ENCODE assay signal across 19 cellular contexts in the genomic region with DNA sequence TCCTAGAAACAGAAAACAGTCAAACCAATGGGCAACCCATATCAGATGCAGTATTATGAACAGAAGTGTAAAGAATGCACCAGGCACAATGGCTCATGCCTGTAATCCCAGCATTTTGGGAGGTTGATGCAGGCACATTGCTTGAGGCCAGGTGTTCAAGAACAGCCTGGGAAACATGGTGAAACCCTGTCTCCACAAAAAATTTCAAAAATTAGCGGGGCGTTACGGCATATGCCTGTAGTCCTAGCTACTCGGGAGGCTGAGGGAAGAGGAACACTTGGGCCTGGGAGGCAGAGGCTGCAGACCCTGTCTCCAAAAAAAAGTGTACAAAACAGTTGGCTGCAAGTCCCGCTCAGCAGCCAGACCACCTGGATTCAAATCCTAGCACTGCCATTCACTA. TPM values are rescaled to one million over a fixed set of nuclear protein-coding genes. Genes with fewer than 3 reads are reported as not detected.
DNase-seq lines count a peak whose midpoint lies in the region; ATAC-seq and TF ChIP-seq lines count a peak whose summit lies in the region.
"Had no signal": no experiment of that assay in that cellular context is flagged by ENCODE, and none has a peak within 500 bp of the region (broad histone marks: within the 10 kb centered on the region; RNA-seq: fewer than 3 reads in every experiment).

No MANE protein-coding gene starts in this region.

- peaks cover 80% of the 10 kb centered on the region for H3F3A ChIP-seq in GM23248 (ENCODE audit: insufficient read depth)

- peak overlapping the region; percentile 93 for H3K4me3 Mint-ChIP-seq in CD4-positive, alpha-beta T cell
- H3K4me3 Mint-ChIP-seq in brain (peak overlapping the region in 1 of 5 experiments; percentile 65), natural killer cell (peak overlapping the region; percentile 94)

- H3K9me3 Mint-ChIP-seq in CD4-positive, alpha-beta T cell: no peaks in the 10 kb centered on the region
- H3K9me3 Mint-ChIP-seq in brain: peaks cover 0 to 3% (median 0%) of the 10 kb centered on the region in 5 experiments
- no peaks in the 10 kb centered on the region for H3K9me3 Mint-ChIP-seq in natural killer cell

- TF ChIP-seq CTCF in CD4-positive, alpha-beta T cell (IDR thresholded peaks at IDR 0.05): no peak
- TF ChIP-seq CTCF in brain (conservative IDR thresholded peaks at IDR 0.05) (no peak), natural killer cell (IDR thresholded peaks at IDR 0.05) (no peak), GM20000 (IDR thresholded peaks at IDR 0.05; ENCODE audit: extremely low read depth, missing control alignments) (no peak), Peyer's patch (IDR thresholded peaks at IDR 0.05) (no peak)

- H3K27ac ChIP-seq in CD4-positive, alpha-beta T cell (ENCODE audit: low read depth, low read length): peak overlapping the region; percentile 22
- peak overlapping the region; percentile 82; the same call in 1 of the 2 replicates for H3K27ac ChIP-seq in GM23248
- H3K27ac ChIP-seq in Peyer's patch: no peak overlapping the region
- H3K27ac ChIP-seq: KMS-11 had no signal

- H3K4me3 ChIP-seq in GM23248 (no peak overlapping the region), Peyer's patch (no peak overlapping the region)
- H3K4me3 ChIP-seq: smooth muscle cell had no signal

- H3K36me3 Mint-ChIP-seq in CD4-positive, alpha-beta T cell (ENCODE audit: low read depth): peaks cover 66% of the 10 kb centered on the region
- no peaks in the 10 kb centered on the region for H3K36me3 Mint-ChIP-seq in brain
- peaks cover 8% of the 10 kb centered on the region for H3K36me3 Mint-ChIP-seq in natural killer cell

- TF ChIP-seq POLR2A in Peyer's patch (IDR thresholded peaks at IDR 0.05): no peak

- intact Hi-C loops in CD4-positive, alpha-beta T cell (cut with DNase I, micrococcal nuclease): loop anchor here in 1 of 2 experiments (10.0 kb wide), 1 partner anchor 146 kb away; the partner anchor contains the start of gene RAB35
- intact Hi-C loops in natural killer cell (cut with micrococcal nuclease): no loop called here

- H3K27me3 Mint-ChIP-seq in CD4-positive, alpha-beta T cell: no peaks in the 10 kb centered on the region
- no peaks in the 10 kb centered on the region for H3K27me3 Mint-ChIP-seq in brain
- H3K27me3 Mint-ChIP-seq in natural killer cell (ENCODE audit: low read depth in 2 of 2): no peaks in the 10 kb centered on the region

- in situ Hi-C loops in GM23248 (cut with MboI): no loop called here

- no peak overlapping the region for H3K9ac ChIP-seq in GM23248
- H3K9ac ChIP-seq: KMS-11 had no signal

- no peaks in the 10 kb centered on the region for H3K9me3 ChIP-seq in CD4-positive, alpha-beta T cell (ENCODE audit: control insufficient read depth, low read length)
- H3K9me3 ChIP-seq in GM23248 (ENCODE audit: low read depth) (no peaks in the 10 kb centered on the region), Peyer's patch (no peaks in the 10 kb centered on the region)

- WGBS in GM23248 (ENCODE audit: low coverage in 1 of 2, low lambda C conversion rate in 2 of 2, missing lambda C conversion rate in 2 of 2), 2 experiments: 96 to 99% methylated on average over 5 of the region's 5 CpGs

- DNase-seq in CD4-positive, alpha-beta T cell: no peak
- DNase-seq in GM23248: no peak
- no peak for DNase-seq in natural killer cell
- DNase-seq in GOT3 (lab: John Stamatoyannopoulos, UW): no peak
- DNase-seq in GM20000 (ENCODE audit: low spot score): no peak
- no peak for DNase-seq in Peyer's patch
- DNase-seq: activated CD4-positive, alpha-beta T cell treated with anti-CD3 and anti-CD28 coated beads, Interleukin-2, amount 50 U/mL, for 4 hours; DMS 273 treated with DMSO at 0.1 percent for 48 hours; foreskin fibroblast; NCI-H1092; NCI-H510A treated with DMSO at 0.1 percent for 48 hours; SIG-M5; T-helper 9 cell had no signal

- CTCF ChIA-PET in CD4-positive, alpha-beta T cell (lab: Charles Lee): interaction anchor here (1.4 to 10.6 kb wide), 4 partner anchors 8 to 41 kb away, joined by 4 to 234 read pairs (median 16); partner anchors contain the start of gene SIRT4

- POLR2A ChIA-PET in CD4-positive, alpha-beta T cell (lab: Charles Lee): interaction anchor here (9.8 to 14.3 kb wide), 2 partner anchors 31 to 32 kb away, joined by 192 to 198 read pairs; partner anchors contain the start of genes RNU4-1 and RNU4-2

- H3K4me1 Mint-ChIP-seq in CD4-positive, alpha-beta T cell (ENCODE audit: low read depth): peaks cover 87% of the 10 kb centered on the region
- H3K4me1 Mint-ChIP-seq in brain (peaks cover 77% of the 10 kb centered on the region), natural killer cell (peaks cover 87 to 90% of the 10 kb centered on the region in 2 donors)

- H3K4me1 ChIP-seq in GM23248 (ENCODE audit: insufficient read depth): peaks cover 63% of the 10 kb centered on the region
- peaks cover 0 to 69% (median 3%) of the 10 kb centered on the region in 4 donors for H3K4me1 ChIP-seq in Peyer's patch

- H3K79me2 ChIP-seq in GM23248 (ENCODE audit: insufficient read depth): peaks cover 96% of the 10 kb centered on the region

- H2AFZ ChIP-seq in GM23248: no peak overlapping the region

- H3K36me3 ChIP-seq in GM23248 (ENCODE audit: low read depth): no peaks in the 10 kb centered on the region
- no peaks in the 10 kb centered on the region for H3K36me3 ChIP-seq in Peyer's patch

- H4K20me1 ChIP-seq in GM23248 (ENCODE audit: insufficient read depth): no peaks in the 10 kb centered on the region

- H3K27me3 ChIP-seq in CD4-positive, alpha-beta T cell (ENCODE audit: control insufficient read depth, insufficient read depth, low read length): no peaks in the 10 kb centered on the region
- H3K27me3 ChIP-seq in GM23248 (replicated peaks; ENCODE audit: insufficient read depth) (no peaks in the 10 kb centered on the region), Peyer's patch (no peaks in the 10 kb centered on the region)

- ATAC-seq in CD4-positive, alpha-beta T cell (ENCODE audit: poor library complexity): no peak
- ATAC-seq in natural killer cell (no peak), GM18870 (IDR thresholded peaks at IDR 0.05; ENCODE audit: unreplicated experiment) (no peak)
- ATAC-seq: left lobe of liver had no signal

- H3K27ac Mint-ChIP-seq in CD4-positive, alpha-beta T cell: peak overlapping the region; percentile 95
- H3K27ac Mint-ChIP-seq in brain (peak overlapping the region in 3 of 5 experiments; percentile 6 to 46 (median 30)), natural killer cell (peak overlapping the region; percentile 93 to 94)

- no peak overlapping the region for H3K4me2 ChIP-seq in GM23248 (ENCODE audit: unreplicated experiment)
- H3K4me2 ChIP-seq: KMS-11, smooth muscle cell had no signal

- H3K9me2 ChIP-seq in GM23248 (ENCODE audit: insufficient read depth): no peaks in the 10 kb centered on the region

RNA-seq across cellular contexts. Expression of gene PXN, which starts 4.9 kb away (rescaled TPM):
- 100 to 1,000 TPM; 229 to 230 TPM for total RNA-seq in CD4-positive, alpha-beta T cell
- total RNA-seq in GM23248 (2014; rRNA removed; shearing (Covaris generic)): 63.7 and 87.2 TPM in 2 replicates
- 134 and 135 TPM in 2 replicates for polyA plus RNA-seq in GM23248 (2016; fragmentation: Nextera tagmentation; extraction: Ambion mirVana)
- 60.2 TPM for polyA plus RNA-seq in brain (ENCODE audit: insufficient read depth, low read depth, low replicate concordance)
- 100 to 1,000 TPM; 436 to 504 (median 478) TPM for total RNA-seq in natural killer cell
- 100 to 1,000 TPM; 138 to 204 (median 177) TPM for total RNA-seq in Peyer's patch

RNA-seq across cellular contexts. Expression of gene RNU4-2, which starts 31.1 kb away (rescaled TPM):
- total RNA-seq in CD4-positive, alpha-beta T cell: 1,000 to 10,000 TPM; 8,097 to 9,671 TPM
- total RNA-seq in GM23248 (2014; rRNA removed; shearing (Covaris generic)): under 0.01 TPM in 1 of 2 replicates, not detected in the other
- polyA plus RNA-seq in GM23248 (2016; fragmentation: Nextera tagmentation; extraction: Ambion mirVana) (4.0 and 6.9 TPM in 2 replicates), brain (ENCODE audit: insufficient read depth, low read depth, low replicate concordance) (not detected)
- total RNA-seq in natural killer cell (over 10,000 TPM; 12,095 to 13,816 (median 12,822) TPM), Peyer's patch (under 1 TPM; under 0.01 TPM)
- polyA plus RNA-seq: thymus had no signal

RNA-seq across cellular contexts. Expression of gene RNU4-1, which starts 32.4 kb away (rescaled TPM):
- total RNA-seq in CD4-positive, alpha-beta T cell: 1,000 to 10,000 TPM in 1 of 2 experiments, 100 to 1,000 TPM in 1; 913 to 1,035 TPM
- total RNA-seq in GM23248 (2014; rRNA removed; shearing (Covaris generic)): not detected in 2 replicates
- polyA plus RNA-seq in GM23248 (2016; fragmentation: Nextera tagmentation; extraction: Ambion mirVana) (4.1 TPM in 1 of 2 replicates, not detected in the other), brain (ENCODE audit: insufficient read depth, low read depth, low replicate concordance) (not detected)
- total RNA-seq in natural killer cell (1,000 to 10,000 TPM in 2 of 3 donors, 100 to 1,000 TPM in 1; 768 to 1,610 (median 1,101) TPM), Peyer's patch (under 1 TPM; under 0.01 TPM)
- polyA plus RNA-seq: smooth muscle cell, thymus had no signal

RNA-seq across cellular contexts. Expression of gene SIRT4, which starts 41.5 kb away (rescaled TPM):
- total RNA-seq in CD4-positive, alpha-beta T cell: under 1 TPM in 1 of 2 experiments, not detected in 1; 0.59 TPM
- total RNA-seq in GM23248 (2014; rRNA removed; shearing (Covaris generic)): not detected in 2 replicates
- 1.4 TPM in 2 replicates for polyA plus RNA-seq in GM23248 (2016; fragmentation: Nextera tagmentation; extraction: Ambion mirVana)
- polyA plus RNA-seq in brain (ENCODE audit: insufficient read depth, low read depth, low replicate concordance): 2.0 TPM
- total RNA-seq in natural killer cell: 1 to 10 TPM; 2.0 to 2.1 (median 2.1) TPM
- total RNA-seq in Peyer's patch: 1 to 10 TPM; 3.2 to 6.3 (median 4.2) TPM

RNA-seq across cellular contexts. Expression of gene RPLP0, which starts 59.7 kb away (rescaled TPM):
- total RNA-seq in CD4-positive, alpha-beta T cell: 1,000 to 10,000 TPM; 1,997 to 2,075 TPM
- total RNA-seq in GM23248 (2014; rRNA removed; shearing (Covaris generic)): 4,120 and 4,786 TPM in 2 replicates
- 1,272 and 1,276 TPM in 2 replicates for polyA plus RNA-seq in GM23248 (2016; fragmentation: Nextera tagmentation; extraction: Ambion mirVana)
- polyA plus RNA-seq in brain (ENCODE audit: insufficient read depth, low read depth, low replicate concordance): 2,030 TPM
- total RNA-seq in natural killer cell: 100 to 1,000 TPM; 587 to 791 (median 689) TPM
- 1,000 to 10,000 TPM; 1,101 to 2,555 (median 1,343) TPM for total RNA-seq in Peyer's patch

Comparison
In these comparisons a context has a peak if more than half of its experiments do, and no peak if none do; other contexts are left out.
1. H3K27ac ChIP-seq: peak in CD4-positive, alpha-beta T cell (single experiment) and GM23248 (single experiment); none in Peyer's patch (0 of 4).
2. H3K27ac Mint-ChIP-seq: peak in every context shown above with its lines; median percentile 95 in CD4-positive, alpha-beta T cell; 94 in natural killer cell; 30 in brain.
3. RNA of gene RNU4-2, which starts 31.1 kb away (total RNA-seq): 12,095 to 13,816 TPM in natural killer cell and 8,097 to 9,671 TPM in CD4-positive, alpha-beta T cell; under 0.01 TPM in GM23248 and under 0.01 TPM in Peyer's patch; every median in the first group is over 1,000 times any median in the second.
4. RNA of gene RNU4-1, which starts 32.4 kb away (total RNA-seq): 768 to 1,610 TPM in natural killer cell and 913 to 1,035 TPM in CD4-positive, alpha-beta T cell; not detected in GM23248 and under 0.01 TPM in Peyer's patch; every median in the first group is over 100 times any median in the second.